Comparison of ENCODE assay signal across 13 cellular contexts in the genomic region with DNA sequence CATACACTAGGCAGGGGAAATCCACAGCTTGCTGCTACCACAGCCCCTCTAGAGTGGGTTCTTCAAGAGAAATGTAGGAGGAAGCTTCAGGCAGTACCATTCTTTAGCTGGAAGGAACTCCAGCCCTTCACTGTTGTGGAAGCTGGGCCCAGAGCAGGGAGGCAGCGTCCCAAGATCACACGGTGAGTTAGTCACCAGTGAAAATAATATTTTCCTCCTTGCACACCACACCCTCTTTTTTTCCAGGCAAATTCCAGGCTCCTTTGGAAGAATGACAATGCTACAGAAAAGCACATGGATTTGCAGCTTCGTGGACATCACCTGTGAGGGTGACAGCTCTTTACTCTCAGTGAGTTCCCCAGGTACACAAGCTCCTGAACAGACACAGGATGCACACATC.
DNase-seq lines count a peak whose midpoint lies in the region; ATAC-seq and TF ChIP-seq lines count a peak whose summit lies in the region.
"Had no signal": no experiment of that assay in that cellular context is flagged by ENCODE, and none has a peak within 500 bp of the region (broad histone marks: within the 10 kb centered on the region; RNA-seq: fewer than 3 reads in every experiment).

No MANE protein-coding gene starts in this region.

- H3K18ac ChIP-seq in mesendoderm (ENCODE audit: low read length): no peak overlapping the region

- no peaks in the 10 kb centered on the region for H3K9me3 ChIP-seq in uterus

- DNase-seq in RWPE1 (ENCODE audit: low spot score): no peak
- DNase-seq in fibroblast of gingiva (ENCODE audit: low read depth): peak; percentile 69
- no peak for DNase-seq in nephron progenitor cell
- DNase-seq in uterus: peak; percentile 72 to 80
- DNase-seq in mesendoderm: no peak
- DNase-seq in activated naive CD8-positive, alpha-beta T cell treated with anti-CD3 and anti-CD28 coated beads, Interleukin-2, amount 50 U/mL, for 24 hours: no peak
- DNase-seq: cerebellar nuclear complex; naive thymus-derived CD8-positive, alpha-beta T cell; NCI-H1092; NK-92 treated with Interleukin-12 subunit alpha and Interleukin-12 subunit beta, amount 100 ng/mL, for 24 hours; stimulated activated CD4-positive, alpha-beta T cell treated with anti-CD3 and anti-CD28 coated beads, Interleukin-4, amount 100 ng/mL, for 1 hour had no signal

- H3K27me3 ChIP-seq in uterus (no peaks in the 10 kb centered on the region), mesendoderm (ENCODE audit: insufficient read depth, low read length, poor library complexity) (no peaks in the 10 kb centered on the region)

- H3K4me1 Mint-ChIP-seq in nephron progenitor cell: peaks cover 27% of the 10 kb centered on the region
- H3K4me1 Mint-ChIP-seq in activated naive CD8-positive, alpha-beta T cell treated with anti-CD3 and anti-CD28 coated beads, Interleukin-2, amount 50 U/mL, for 24 hours: peaks cover 6% of the 10 kb centered on the region

- H3K9me3 Mint-ChIP-seq in nephron progenitor cell: peaks cover under 1% of the 10 kb centered on the region
- H3K9me3 Mint-ChIP-seq in activated naive CD8-positive, alpha-beta T cell treated with anti-CD3 and anti-CD28 coated beads, Interleukin-2, amount 50 U/mL, for 24 hours: no peaks in the 10 kb centered on the region
- H3K9me3 Mint-ChIP-seq: naive thymus-derived CD8-positive, alpha-beta T cell; T-helper 2 cell treated with Interferon-gamma antibody and Interleukin-4, amounts not matched to agents 5 μg/mL and 100 μg/mL, for 36 hours had no signal

- H3K56ac ChIP-seq in mesendoderm (ENCODE audit: low read length): no peak overlapping the region

- no peaks in the 10 kb centered on the region for H3K36me3 Mint-ChIP-seq in nephron progenitor cell (ENCODE audit: low read depth)
- H3K36me3 Mint-ChIP-seq in activated naive CD8-positive, alpha-beta T cell treated with anti-CD3 and anti-CD28 coated beads, Interleukin-2, amount 50 U/mL, for 24 hours (ENCODE audit: low read depth): no peaks in the 10 kb centered on the region
- H3K36me3 Mint-ChIP-seq: naive thymus-derived CD8-positive, alpha-beta T cell had no signal

- H3K27ac ChIP-seq in RWPE1: peak overlapping the region; percentile 59
- H3K27ac ChIP-seq in uterus: peak overlapping the region; percentile 84 to 98
- H3K27ac ChIP-seq in mesendoderm (ENCODE audit: low read depth, low read length): no peak overlapping the region

- no peak for TF ChIP-seq POLR2A in uterus (IDR thresholded peaks at IDR 0.05)

- no peak overlapping the region for H3K4me3 Mint-ChIP-seq in nephron progenitor cell
- H3K4me3 Mint-ChIP-seq in activated naive CD8-positive, alpha-beta T cell treated with anti-CD3 and anti-CD28 coated beads, Interleukin-2, amount 50 U/mL, for 24 hours: no peak overlapping the region
- H3K4me3 Mint-ChIP-seq: naive thymus-derived CD8-positive, alpha-beta T cell; T-helper 2 cell treated with Interferon-gamma antibody and Interleukin-4, amounts not matched to agents 5 μg/mL and 100 μg/mL, for 36 hours had no signal

- H3K4me3 ChIP-seq in uterus: no peak overlapping the region
- H3K4me3 ChIP-seq in mesendoderm (ENCODE audit: low read length): no peak overlapping the region

- H3K4me1 ChIP-seq in uterus (peaks cover 7 to 24% of the 10 kb centered on the region in 2 donors), mesendoderm (ENCODE audit: control insufficient read depth, low read depth, low read length) (no peaks in the 10 kb centered on the region)

- H2BK5ac ChIP-seq in mesendoderm (ENCODE audit: low read length): no peak overlapping the region

- ATAC-seq in GM18861 (IDR thresholded peaks at IDR 0.05; ENCODE audit: unreplicated experiment): no peak
- ATAC-seq in activated naive CD8-positive, alpha-beta T cell treated with anti-CD3 and anti-CD28 coated beads, Interleukin-2, amount 50 U/mL, for 24 hours: no peak
- ATAC-seq: naive thymus-derived CD8-positive, alpha-beta T cell had no signal

- H2BK120ac ChIP-seq in mesendoderm (ENCODE audit: low read depth, low read length): no peak overlapping the region

- H3K79me2 ChIP-seq in mesendoderm (ENCODE audit: control insufficient read depth, insufficient read depth, low read length): no peaks in the 10 kb centered on the region

- no peaks in the 10 kb centered on the region for H3K79me1 ChIP-seq in mesendoderm (ENCODE audit: low read length)

- H4K5ac ChIP-seq in mesendoderm (ENCODE audit: low read length): no peak overlapping the region

- no peak overlapping the region for H3K4me2 ChIP-seq in mesendoderm (ENCODE audit: low read length)

- CTCF ChIA-PET in RWPE1 (lab: Yijun Ruan, JAX): no interaction called here

- TF ChIP-seq CTCF in RWPE1 (conservative IDR thresholded peaks at IDR 0.05; ENCODE audit: low read depth) (no peak), nephron progenitor cell (IDR thresholded peaks at IDR 0.05) (no peak), uterus (IDR thresholded peaks at IDR 0.05) (no peak)

- H3K27ac Mint-ChIP-seq in nephron progenitor cell: peak overlapping the region; percentile 92
- no peak overlapping the region for H3K27ac Mint-ChIP-seq in activated naive CD8-positive, alpha-beta T cell treated with anti-CD3 and anti-CD28 coated beads, Interleukin-2, amount 50 U/mL, for 24 hours
- H3K27ac Mint-ChIP-seq: T-helper 2 cell treated with Interferon-gamma antibody and Interleukin-4, amounts not matched to agents 5 μg/mL and 100 μg/mL, for 36 hours had no signal

- intact Hi-C loops in uterus (cut with DNase I; ENCODE audit: low total_unique reads): no loop called here

- no peak overlapping the region for H2BK15ac ChIP-seq in mesendoderm (replicated peaks; ENCODE audit: low read depth)

- H3K36me3 ChIP-seq in uterus (no peaks in the 10 kb centered on the region), mesendoderm (ENCODE audit: control insufficient read depth, insufficient read depth, low read length) (no peaks in the 10 kb centered on the region)

- POLR2A ChIA-PET in RWPE1 (lab: Yijun Ruan, JAX; ENCODE audit: low non-redundant PET): no interaction called here

- H3K4ac ChIP-seq in mesendoderm (ENCODE audit: low read depth, low read length): no peak overlapping the region

- no peak overlapping the region for H3K9ac ChIP-seq in mesendoderm (ENCODE audit: low read length)

- H2AK5ac ChIP-seq in mesendoderm (ENCODE audit: low read length): no peak overlapping the region

- H4K8ac ChIP-seq in mesendoderm (ENCODE audit: low read depth, low read length): no peak overlapping the region

- no peak overlapping the region for H3K23ac ChIP-seq in mesendoderm (ENCODE audit: low read length)

- H3K27me3 Mint-ChIP-seq in nephron progenitor cell (ENCODE audit: low read depth, poor library complexity): peaks cover 16% of the 10 kb centered on the region
- H3K27me3 Mint-ChIP-seq in activated naive CD8-positive, alpha-beta T cell treated with anti-CD3 and anti-CD28 coated beads, Interleukin-2, amount 50 U/mL, for 24 hours: peaks cover 8% of the 10 kb centered on the region

- no CpG with 5 or more reads among the region's 3 CpGs for WGBS in mesendoderm (ENCODE audit: extremely low coverage, insufficient coverage, low lambda C conversion rate)

Comparison
In these comparisons a context has a peak if more than half of its experiments do, and no peak if none do; other contexts are left out.
1. DNase-seq: peak in fibroblast of gingiva (single experiment) and uterus (2 of 2); none in RWPE1 (single experiment), nephron progenitor cell (single experiment), mesendoderm (single experiment) and activated naive CD8-positive, alpha-beta T cell treated with anti-CD3 and anti-CD28 coated beads, Interleukin-2, amount 50 U/mL, for 24 hours (single experiment).